Comparison of ENCODE assay signal across 11 cellular contexts in genomic region chr5:139276426-139276825, GRCh38. TPM values are rescaled to one million over a fixed set of nuclear protein-coding genes. Genes with fewer than 3 reads are reported as not detected.
A peak's percentile ranks its signal among the peaks of the same experiment; 100 is the strongest.
DNase-seq lines count a peak whose midpoint lies in the region; ATAC-seq, FAIRE-seq and TF ChIP-seq lines count a peak whose summit lies in the region.
"Had no signal": no experiment of that assay in that cellular context is flagged by ENCODE, and none has a peak within 500 bp of the region (broad histone marks: within the 10 kb centered on the region; RNA-seq: fewer than 3 reads in every experiment).

No MANE protein-coding gene starts in this region.

- 33 to 46% methylated on average over 1 to 2 of the region's 2 CpGs for WGBS in transverse colon (ENCODE audit: low coverage in 1 of 2), 2 donors

- H3K27ac ChIP-seq in left ventricle myocardium inferior (replicated peaks) (peak overlapping the region; percentile 41), PC-3 (ENCODE audit: low read length) (peak overlapping the region; percentile 66), fibroblast of lung (ENCODE audit: insufficient read depth, low read length) (no peak overlapping the region), transverse colon (peak overlapping the region in 3 of 4 donors; percentile 6 to 92 (median 87))

- intact Hi-C loops in left ventricle myocardium inferior (cut with micrococcal nuclease), result no loop called here
- intact Hi-C loops in Right ventricle myocardium superior (cut with DNase I), result no loop called here
- intact Hi-C loops in PC-3 (cut with micrococcal nuclease), result no loop called here
- intact Hi-C loops in transverse colon (cut with DNase I; ENCODE audit: low total_unique reads), result no loop called here

- in situ Hi-C loops in transverse colon (cut with MboI; ENCODE audit: low pct_ligation_motif_present in 1 of 4, low pct_unique_long_range_greater_than_20kb in 1 of 4, low sequenced_read_pairs in 3 of 4), result no loop called here

- H3K4me3 ChIP-seq in left ventricle myocardium inferior, result peak overlapping the region; percentile 3
- H3K4me3 ChIP-seq in PC-3 (ENCODE audit: low read length), result peak overlapping the region; percentile 100
- peak overlapping the region in 2 of 4 experiments; percentile 44 for H3K4me3 ChIP-seq in fibroblast of lung (replicated peaks in 1 of 4; ENCODE audit: control extremely low read depth in 1 of 4, insufficient read depth in 1 of 4, low read depth in 3 of 4, low read length in 4 of 4)
- H3K4me3 ChIP-seq in transverse colon, result no peak overlapping the region

- CTCF ChIA-PET in PC-3 (lab: Charles Lee), result no interaction called here

- no peaks in the 10 kb centered on the region for H3K9me2 ChIP-seq in PC-3 (replicated peaks; ENCODE audit: low read length)

- POLR2A ChIA-PET in PC-3 (lab: Charles Lee; ENCODE audit: unreplicated experiment), result interaction anchor here (1.0 kb wide), 1 partner anchor 17 kb away, joined by 4 read pairs; the partner anchor contains the start of gene MATR3

- peak overlapping the region; percentile 100 for H3K9ac ChIP-seq in PC-3 (ENCODE audit: low read length)
- H3K9ac ChIP-seq in fibroblast of lung (ENCODE audit: insufficient read depth, low read length), result no peak overlapping the region

- H3K27me3 ChIP-seq in left ventricle myocardium inferior (ENCODE audit: low read depth), result no peaks in the 10 kb centered on the region
- no peaks in the 10 kb centered on the region for H3K27me3 ChIP-seq in PC-3 (ENCODE audit: low read length)
- H3K27me3 ChIP-seq in fibroblast of lung (ENCODE audit: control insufficient read depth, insufficient read depth, low read length), result no peaks in the 10 kb centered on the region
- H3K27me3 ChIP-seq in transverse colon, result no peaks in the 10 kb centered on the region

- H3K4me1 ChIP-seq in left ventricle myocardium inferior, result peaks cover 61% of the 10 kb centered on the region
- H3K4me1 ChIP-seq in PC-3 (ENCODE audit: insufficient read depth, low read length), result peaks cover 64% of the 10 kb centered on the region
- H3K4me1 ChIP-seq in fibroblast of lung (ENCODE audit: control insufficient read depth, extremely low read depth, insufficient read depth, low read length), result peaks cover 20% of the 10 kb centered on the region
- peaks cover 13 to 68% (median 52%) of the 10 kb centered on the region in 4 donors for H3K4me1 ChIP-seq in transverse colon

- peaks cover 5% of the 10 kb centered on the region for H3F3A ChIP-seq in PC-3 (ENCODE audit: low read length, unreplicated experiment)

- no peak for TF ChIP-seq POLR2A in transverse colon (IDR thresholded peaks at IDR 0.05)
- TF ChIP-seq POLR2A in H54 (IDR thresholded peaks at IDR 0.05; ENCODE audit: low read depth, low read length), result no peak

- TF ChIP-seq CTCF in left ventricle myocardium inferior (IDR thresholded peaks at IDR 0.05; ENCODE audit: borderline replicate concordance) (no peak), PC-3 (conservative IDR thresholded peaks at IDR 0.05; ENCODE audit: low read depth, low read length) (no peak), fibroblast of lung (conservative IDR thresholded peaks at IDR 0.05 in 1 of 2, IDR thresholded peaks at IDR 0.05 in 1 of 2; ENCODE audit: low read depth in 1 of 2, low read length in 2 of 2) (no peak), transverse colon (IDR thresholded peaks at IDR 0.05) (no peak)

- DNase-seq in left ventricle myocardium inferior (no peak), Right ventricle myocardium superior (no peak), PC-3 (peak; percentile 73), fibroblast of lung (ENCODE audit: low read depth in 2 of 2) (no peak), transverse colon (no peak), H54 (ENCODE audit: insufficient read length, low spot score) (no peak), GF-D8 (lab: John Stamatoyannopoulos, UW) (no peak)
- DNase-seq: CD4-positive, alpha-beta memory T cell; SHP77 treated with DMSO at 0.1 percent for 48 hours had no signal

- no TSS peak for BruUV-seq in PC-3 (replicated peaks; lab: Mats Ljungman, UMichigan)

- H4K20me1 ChIP-seq in PC-3 (ENCODE audit: low read length) (peaks cover 44% of the 10 kb centered on the region), fibroblast of lung (ENCODE audit: control insufficient read depth, extremely low read depth, insufficient read depth, low read length) (no peaks in the 10 kb centered on the region)

- H3K4me2 ChIP-seq in PC-3 (ENCODE audit: low read length), result peak overlapping the region; percentile 100
- peak overlapping the region; percentile 72 for H3K4me2 ChIP-seq in fibroblast of lung (ENCODE audit: extremely low read depth, insufficient read depth, low read length)

- FAIRE-seq in H54 (lab: Jason Lieb, UNC), result no peak
- FAIRE-seq: colon had no signal

- ATAC-seq in Right ventricle myocardium superior (ENCODE audit: poor library complexity) (no peak), PC-3 (no peak), GM19455 (IDR thresholded peaks at IDR 0.05; ENCODE audit: unreplicated experiment) (no peak)

- H3K36me3 ChIP-seq in left ventricle myocardium inferior (peaks cover 29% of the 10 kb centered on the region), PC-3 (ENCODE audit: low read depth, low read length) (peaks cover 46% of the 10 kb centered on the region), fibroblast of lung (ENCODE audit: control insufficient read depth, insufficient read depth, low read length) (peaks cover 3% of the 10 kb centered on the region), transverse colon (no peaks in the 10 kb centered on the region)

- TF ChIP-seq EP300 in transverse colon (IDR thresholded peaks at IDR 0.05; ENCODE audit: low read depth), result no peak

- H3K9me3 ChIP-seq in left ventricle myocardium inferior (replicated peaks) (no peaks in the 10 kb centered on the region), PC-3 (ENCODE audit: low read length) (no peaks in the 10 kb centered on the region), fibroblast of lung (ENCODE audit: control insufficient read depth, insufficient read depth, low read depth, low read length) (no peaks in the 10 kb centered on the region), transverse colon (no peaks in the 10 kb centered on the region)

- H3K79me2 ChIP-seq in PC-3 (ENCODE audit: low read length) (peaks cover 70% of the 10 kb centered on the region), fibroblast of lung (ENCODE audit: control insufficient read depth, insufficient read depth, low read length) (peaks cover 27% of the 10 kb centered on the region)

- no peak overlapping the region for H2AFZ ChIP-seq in PC-3 (ENCODE audit: low read length)
- H2AFZ ChIP-seq in fibroblast of lung (ENCODE audit: low read length), result no peak overlapping the region

RNA-seq across cellular contexts. Expression of gene MATR3, which starts 17.1 kb away (rescaled TPM):
- 121 TPM for total RNA-seq in left ventricle myocardium inferior
- total RNA-seq in Right ventricle myocardium superior, result 111 TPM
- total RNA-seq in PC-3 (2014; rRNA removed), result 139 and 162 TPM in 2 replicates
- 183 and 275 TPM in 2 replicates for total RNA-seq in fibroblast of lung
- 167 and 175 TPM in 2 replicates for polyA plus RNA-seq in fibroblast of lung
- polyA plus RNA-seq in fibroblast of lung (2012), result 175 and 191 TPM in 2 replicates
- polyA minus RNA-seq in fibroblast of lung (ENCODE audit: low replicate concordance), result 142 and 162 TPM in 2 replicates
- 100 to 1,000 TPM in 3 of 4 donors, 10 to 100 TPM in 1; 97.3 to 190 (median 134) TPM for total RNA-seq in transverse colon

Comparison
In these comparisons a context has a peak if more than half of its experiments do, and no peak if none do; other contexts are left out.
1. H3K4me3 ChIP-seq: peak in left ventricle myocardium inferior (single experiment) and PC-3 (single experiment); none in transverse colon (0 of 4).